ENCODE assay signal across 9 cellular contexts in genomic region chr14:21087294-21088091, GRCh38. TPM values are rescaled to one million over a fixed set of nuclear protein-coding genes. Genes with fewer than 3 reads are reported as not detected.
DNase-seq lines count a peak whose midpoint lies in the region; ATAC-seq, FAIRE-seq and TF ChIP-seq lines count a peak whose summit lies in the region.
"Had no signal": no experiment of that assay in that cellular context is flagged by ENCODE, and none has a peak within 500 bp of the region (broad histone marks: within the 10 kb centered on the region; RNA-seq: fewer than 3 reads in every experiment).

No MANE protein-coding gene starts in this region.

- peak; percentile 63 to 67 for ATAC-seq in activated T-cell treated with anti-CD3 and anti-CD28 coated beads, Interleukin-2, amount 50 U/mL, for 4 hours
- ATAC-seq in HG02642 (IDR thresholded peaks at IDR 0.05; ENCODE audit: poor library complexity, unreplicated experiment): no peak

- H3K9me2 ChIP-seq in PC-9 (ENCODE audit: insufficient read depth): no peaks in the 10 kb centered on the region

- TF ChIP-seq CTCF in fibroblast of the aortic adventitia (IDR thresholded peaks at IDR 0.05; ENCODE audit: insufficient read depth, low read length) (no peak), neutrophil (IDR thresholded peaks at IDR 0.05) (no peak), PC-9 (conservative IDR thresholded peaks at IDR 0.05) (no peak)

- POLR2A ChIA-PET in PC-9 (lab: Charles Lee; ENCODE audit: unreplicated experiment): no interaction called here

- no peak for TF ChIP-seq POLR2A in H54 (IDR thresholded peaks at IDR 0.05; ENCODE audit: low read depth, low read length)

- H3K79me2 ChIP-seq in PC-9 (ENCODE audit: low read depth): no peaks in the 10 kb centered on the region

- H3K27ac ChIP-seq in neutrophil (peak overlapping the region; percentile 97), PC-9 (no peak overlapping the region)
- H3K27ac ChIP-seq: right lobe of liver had no signal

- H3K4me1 ChIP-seq in neutrophil (ENCODE audit: control insufficient read depth in 1 of 2, insufficient read depth in 1 of 2, low read depth in 1 of 2, low read length in 1 of 2) (peaks cover 50 to 62% of the 10 kb centered on the region in 2 experiments), PC-9 (replicated peaks; ENCODE audit: insufficient read depth) (no peaks in the 10 kb centered on the region)

- no peaks in the 10 kb centered on the region for H3K36me3 Mint-ChIP-seq in activated T-cell treated with anti-CD3 and anti-CD28 coated beads, Interleukin-2, amount 50 U/mL, for 4 hours (ENCODE audit: insufficient read depth)

- no TSS peak for BruUV-seq in PC-9 (replicated peaks; lab: Mats Ljungman, UMichigan)

- in situ Hi-C loops in Caki2 (cut with HindIII; ENCODE audit: low pct_unique_long_range_greater_than_20kb, low sequenced_read_pairs): no loop called here

- CTCF ChIA-PET in PC-9 (lab: Charles Lee): no interaction called here

- H3F3A ChIP-seq in PC-9 (ENCODE audit: insufficient read depth, low read depth): no peaks in the 10 kb centered on the region

- H3K4me2 ChIP-seq in PC-9: no peak overlapping the region

- no peaks in the 10 kb centered on the region for H3K9me3 ChIP-seq in neutrophil
- H3K9me3 ChIP-seq in PC-9 (ENCODE audit: insufficient read depth, low read depth): no peaks in the 10 kb centered on the region
- H3K9me3 ChIP-seq: right lobe of liver had no signal

- FAIRE-seq in H54 (lab: Jason Lieb, UNC): peak; percentile 80

- H2AFZ ChIP-seq in PC-9: no peak overlapping the region

- H3K27me3 Mint-ChIP-seq in activated T-cell treated with anti-CD3 and anti-CD28 coated beads, Interleukin-2, amount 50 U/mL, for 4 hours (ENCODE audit: low read depth): no peaks in the 10 kb centered on the region

- peaks cover 47% of the 10 kb centered on the region for H3K36me3 ChIP-seq in neutrophil
- no peaks in the 10 kb centered on the region for H3K36me3 ChIP-seq in PC-9 (ENCODE audit: low read depth)

- H3K4me3 ChIP-seq in fibroblast of the aortic adventitia (ENCODE audit: low read depth, low read length): no peak overlapping the region
- H3K4me3 ChIP-seq in neutrophil (ENCODE audit: low read depth in 1 of 2, low read length in 1 of 2): peak overlapping the region; percentile 60 to 71
- H3K4me3 ChIP-seq in PC-9: no peak overlapping the region
- H3K4me3 ChIP-seq: right lobe of liver had no signal

- H3K27me3 ChIP-seq in neutrophil (no peaks in the 10 kb centered on the region), PC-9 (ENCODE audit: insufficient read depth, low read depth) (no peaks in the 10 kb centered on the region)
- H3K27me3 ChIP-seq: right lobe of liver had no signal

- no peaks in the 10 kb centered on the region for H4K20me1 ChIP-seq in PC-9 (ENCODE audit: insufficient read depth)

- intact Hi-C loops in PC-9 (cut with micrococcal nuclease; ENCODE audit: unreplicated experiment): no loop called here

- H3K9me3 Mint-ChIP-seq in activated T-cell treated with anti-CD3 and anti-CD28 coated beads, Interleukin-2, amount 50 U/mL, for 4 hours: no peaks in the 10 kb centered on the region

- no peak overlapping the region for H3K4me3 Mint-ChIP-seq in activated T-cell treated with anti-CD3 and anti-CD28 coated beads, Interleukin-2, amount 50 U/mL, for 4 hours

- H3K4me1 Mint-ChIP-seq in activated T-cell treated with anti-CD3 and anti-CD28 coated beads, Interleukin-2, amount 50 U/mL, for 4 hours (ENCODE audit: low read depth): peaks cover 28% of the 10 kb centered on the region

- DNase-seq in Caki2 (ENCODE audit: low read depth): peak; percentile 67
- peak; percentile 85 for DNase-seq in H54 (ENCODE audit: insufficient read length, low spot score)
- peak; percentile 56 for DNase-seq in NCI-H2171 (lab: John Stamatoyannopoulos, UW)
- peak; percentile 14 for DNase-seq in activated T-cell treated with anti-CD3 and anti-CD28 coated beads, Interleukin-2, amount 50 U/mL, for 4 hours
- DNase-seq in fibroblast of the aortic adventitia (ENCODE audit: low read depth): peak; percentile 95
- DNase-seq in PC-9: no peak
- DNase-seq: right lobe of liver had no signal

RNA-seq across cellular contexts. Expression of gene ZNF219, which starts 11.0 kb away (rescaled TPM):
- 26.5 and 31.5 TPM in 2 replicates for total RNA-seq in Caki2 (2014; rRNA removed; shearing (Covaris generic); ENCODE audit: low replicate concordance)
- 1 to 10 TPM; 5.5 to 7.0 (median 6.5) TPM for total RNA-seq in activated T-cell treated with anti-CD3 and anti-CD28 coated beads, Interleukin-2, amount 50 U/mL, for 4 hours
- 5.9 and 22.4 TPM in 2 replicates for total RNA-seq in fibroblast of the aortic adventitia (ENCODE audit: low replicate concordance)
- 23.0 and 25.3 TPM in 2 replicates for total RNA-seq in PC-9 (2021)

RNA-seq across cellular contexts. Expression of gene TMEM253, which starts 13.4 kb away (rescaled TPM):
- total RNA-seq in Caki2 (2014; rRNA removed; shearing (Covaris generic); ENCODE audit: low replicate concordance): 0.20 TPM in 1 of 2 replicates, not detected in the other
- total RNA-seq in activated T-cell treated with anti-CD3 and anti-CD28 coated beads, Interleukin-2, amount 50 U/mL, for 4 hours: not detected
- 0.27 TPM in 1 of 2 replicates, not detected in the other for total RNA-seq in fibroblast of the aortic adventitia (ENCODE audit: low replicate concordance)
- total RNA-seq in PC-9 (2021): 0.35 and 1.4 TPM in 2 replicates

RNA-seq across cellular contexts. Expression of gene ARHGEF40, which starts 17.4 kb away (rescaled TPM):
- total RNA-seq in Caki2 (2014; rRNA removed; shearing (Covaris generic); ENCODE audit: low replicate concordance): 32.4 and 35.9 TPM in 2 replicates
- total RNA-seq in activated T-cell treated with anti-CD3 and anti-CD28 coated beads, Interleukin-2, amount 50 U/mL, for 4 hours: under 1 TPM; 0.11 to 0.35 (median 0.23) TPM
- total RNA-seq in fibroblast of the aortic adventitia (ENCODE audit: low replicate concordance): 47.4 and 71.9 TPM in 2 replicates
- total RNA-seq in PC-9 (2021): 12.7 and 13.0 TPM in 2 replicates

RNA-seq across cellular contexts. Expression of gene RNASE8, which starts 29.9 kb away (rescaled TPM):
- not detected in 2 replicates for total RNA-seq in Caki2 (2014; rRNA removed; shearing (Covaris generic); ENCODE audit: low replicate concordance)
- not detected for total RNA-seq in activated T-cell treated with anti-CD3 and anti-CD28 coated beads, Interleukin-2, amount 50 U/mL, for 4 hours
- total RNA-seq in fibroblast of the aortic adventitia (ENCODE audit: low replicate concordance): not detected in 2 replicates
- total RNA-seq in PC-9 (2021): not detected in 2 replicates
- total RNA-seq: right lobe of liver had no signal

RNA-seq across cellular contexts. Expression of gene RNASE7, which starts 45.3 kb away (rescaled TPM):
- not detected in 2 replicates for total RNA-seq in Caki2 (2014; rRNA removed; shearing (Covaris generic); ENCODE audit: low replicate concordance)
- total RNA-seq in activated T-cell treated with anti-CD3 and anti-CD28 coated beads, Interleukin-2, amount 50 U/mL, for 4 hours: not detected
- not detected in 2 replicates for total RNA-seq in fibroblast of the aortic adventitia (ENCODE audit: low replicate concordance)
- total RNA-seq in PC-9 (2021): not detected in 2 replicates

Comparison
In these comparisons a context has a peak if more than half of its experiments do, and no peak if none do; other contexts are left out.
1. DNase-seq: peak in Caki2 (single experiment), H54 (single experiment), NCI-H2171 (single experiment), activated T-cell treated with anti-CD3 and anti-CD28 coated beads, Interleukin-2, amount 50 U/mL, for 4 hours (single experiment) and fibroblast of the aortic adventitia (single experiment); none in PC-9 (0 of 2).
2. H3K4me3 ChIP-seq: peak in neutrophil (2 of 2); none in fibroblast of the aortic adventitia (single experiment) and PC-9 (single experiment).
3. RNA of gene ARHGEF40, which starts 17.4 kb away (total RNA-seq): 47.4 to 71.9 TPM in fibroblast of the aortic adventitia, 32.4 to 35.9 TPM in Caki2 and 12.7 to 13.0 TPM in PC-9; 0.11 to 0.35 TPM in activated T-cell treated with anti-CD3 and anti-CD28 coated beads, Interleukin-2, amount 50 U/mL, for 4 hours; every median in the first group is over 10 times any median in the second.